18 cellular contexts compared by ENCODE assay signal in genomic region chr6:162262466-162263196, GRCh38.
DNase-seq lines count a peak whose midpoint lies in the region; FAIRE-seq and TF ChIP-seq lines count a peak whose summit lies in the region.
"Had no signal": no experiment of that assay in that cellular context is flagged by ENCODE, and none has a peak within 500 bp of the region (broad histone marks: within the 10 kb centered on the region; RNA-seq: fewer than 3 reads in every experiment).

No MANE protein-coding gene starts in this region.

- H3K79me2 ChIP-seq in mesendoderm (ENCODE audit: control insufficient read depth, insufficient read depth, low read length) = no peaks in the 10 kb centered on the region

- FAIRE-seq in kidney (lab: Jason Lieb, UNC) = no peak
- FAIRE-seq: GM12892, GM19239 had no signal

- in situ Hi-C loops in Caki2 (cut with HindIII; ENCODE audit: low pct_unique_long_range_greater_than_20kb, low sequenced_read_pairs) = no loop called here

- H3K27ac ChIP-seq in kidney (ENCODE audit: low read depth in 2 of 2, low read length in 2 of 2) (no peak overlapping the region), mesendoderm (ENCODE audit: low read depth, low read length) (no peak overlapping the region), substantia nigra (ENCODE audit: low read depth, low read length, poor library complexity, severe bottlenecking) (no peak overlapping the region)
- H3K27ac ChIP-seq: BLaER1 treated with 17β-estradiol and CSF1 and Interleukin-3, amounts not matched to agents 10 nM and 100 nM had no signal

- H3K36me3 Mint-ChIP-seq in nephron progenitor cell (ENCODE audit: low read depth) = no peaks in the 10 kb centered on the region

- H3K4me1 ChIP-seq in kidney (ENCODE audit: control insufficient read depth in 1 of 2, insufficient read depth in 1 of 2, low read depth in 1 of 2, low read length in 2 of 2) (no peaks in the 10 kb centered on the region), mesendoderm (ENCODE audit: control insufficient read depth, low read depth, low read length) (no peaks in the 10 kb centered on the region)

- no peaks in the 10 kb centered on the region for H3K9me3 Mint-ChIP-seq in nephron progenitor cell
- H3K9me3 Mint-ChIP-seq: H9 had no signal

- H3K4me2 ChIP-seq in mesendoderm (ENCODE audit: low read length) = no peak overlapping the region

- no peak overlapping the region for H3K27ac Mint-ChIP-seq in nephron progenitor cell
- H3K27ac Mint-ChIP-seq: CD4-positive, CD25-positive, alpha-beta regulatory T cell; H9 had no signal

- no peaks in the 10 kb centered on the region for H3K79me1 ChIP-seq in mesendoderm (ENCODE audit: low read length)

- no peaks in the 10 kb centered on the region for H3K27me3 ChIP-seq in mesendoderm (ENCODE audit: insufficient read depth, low read length, poor library complexity)
- H3K27me3 ChIP-seq: BLaER1 treated with 17β-estradiol and CSF1 and Interleukin-3, amounts not matched to agents 10 nM and 100 nM had no signal

- no peak overlapping the region for H2BK5ac ChIP-seq in mesendoderm (ENCODE audit: low read length)

- H3K18ac ChIP-seq in mesendoderm (ENCODE audit: low read length) = no peak overlapping the region

- H3K27me3 Mint-ChIP-seq in nephron progenitor cell (ENCODE audit: low read depth, poor library complexity) = no peaks in the 10 kb centered on the region
- H3K27me3 Mint-ChIP-seq: CD4-positive, CD25-positive, alpha-beta regulatory T cell had no signal

- H2AK5ac ChIP-seq in mesendoderm (ENCODE audit: low read length) = no peak overlapping the region

- no peak overlapping the region for H2BK15ac ChIP-seq in mesendoderm (replicated peaks; ENCODE audit: low read depth)

- H3K9me3 ChIP-seq in kidney (ENCODE audit: control insufficient read depth in 1 of 2, low read length in 2 of 2) = no peaks in the 10 kb centered on the region
- H3K9me3 ChIP-seq: BLaER1 treated with 17β-estradiol and CSF1 and Interleukin-3, amounts not matched to agents 10 nM and 100 nM had no signal

- TF ChIP-seq CTCF in kidney (IDR thresholded peaks at IDR 0.05; ENCODE audit: borderline replicate concordance, extremely low read depth, insufficient read depth) (no peak), nephron progenitor cell (IDR thresholded peaks at IDR 0.05) (no peak)

- intact Hi-C loops in kidney (cut with DNase I) = no loop called here

- no peak overlapping the region for H4K8ac ChIP-seq in mesendoderm (ENCODE audit: low read depth, low read length)

- H4K5ac ChIP-seq in mesendoderm (ENCODE audit: low read length) = no peak overlapping the region

- H3K4me3 ChIP-seq in kidney (ENCODE audit: low read length in 2 of 2) (peak overlapping the region; percentile 8 to 26), mesendoderm (ENCODE audit: low read length) (no peak overlapping the region)
- H3K4me3 ChIP-seq: BLaER1 treated with 17β-estradiol and CSF1 and Interleukin-3, amounts not matched to agents 10 nM and 100 nM had no signal

- H3K4me3 Mint-ChIP-seq in nephron progenitor cell = no peak overlapping the region
- H3K4me3 Mint-ChIP-seq: CD4-positive, CD25-positive, alpha-beta regulatory T cell; H9 had no signal

- no peaks in the 10 kb centered on the region for H3K36me3 ChIP-seq in kidney (ENCODE audit: control insufficient read depth in 1 of 2, insufficient read depth in 2 of 2, low read length in 2 of 2)
- no peaks in the 10 kb centered on the region for H3K36me3 ChIP-seq in mesendoderm (ENCODE audit: control insufficient read depth, insufficient read depth, low read length)
- H3K36me3 ChIP-seq: BLaER1 treated with 17β-estradiol and CSF1 and Interleukin-3, amounts not matched to agents 10 nM and 100 nM had no signal

- no peak overlapping the region for H3K56ac ChIP-seq in mesendoderm (ENCODE audit: low read length)

- DNase-seq in NCI-H146 (lab: John Stamatoyannopoulos, UW) (peak; percentile 15), NCI-H146 treated with DMSO at 0.1 percent for 48 hours (lab: John Stamatoyannopoulos, UW; ENCODE audit: unreplicated experiment) (no peak), Caki2 (ENCODE audit: low read depth) (peak; percentile 18), kidney (no peak), nephron progenitor cell (peak; percentile 13), NCI-H2227 treated with DMSO at 0.1 percent for 48 hours (lab: John Stamatoyannopoulos, UW) (no peak), mesendoderm (no peak), substantia nigra (lab: John Stamatoyannopoulos, UW) (no peak)
- DNase-seq: ACHN; Calu3; CD4-positive, CD25-positive, alpha-beta regulatory T cell; DND-41; GDM1; GOT3; H9 had no signal

- WGBS in mesendoderm (ENCODE audit: extremely low coverage, insufficient coverage, low lambda C conversion rate) = no CpG with 5 or more reads among the region's 15 CpGs

- H3K4ac ChIP-seq in mesendoderm (ENCODE audit: low read depth, low read length) = no peak overlapping the region

- peaks cover 23% of the 10 kb centered on the region for H3K4me1 Mint-ChIP-seq in nephron progenitor cell
- H3K4me1 Mint-ChIP-seq: CD4-positive, CD25-positive, alpha-beta regulatory T cell had no signal

- H3K9ac ChIP-seq in kidney (ENCODE audit: low read length in 2 of 2) = no peak overlapping the region
- H3K9ac ChIP-seq in mesendoderm (ENCODE audit: low read length) = no peak overlapping the region
- H3K9ac ChIP-seq: BLaER1 treated with 17β-estradiol and CSF1 and Interleukin-3, amounts not matched to agents 10 nM and 100 nM had no signal

- no peak overlapping the region for H2BK120ac ChIP-seq in mesendoderm (ENCODE audit: low read depth, low read length)

- H3K23ac ChIP-seq in mesendoderm (ENCODE audit: low read length) = no peak overlapping the region

Comparison
In these comparisons a context has a peak if more than half of its experiments do, and no peak if none do; other contexts are left out.
1. DNase-seq: peak in NCI-H146 (single experiment), Caki2 (single experiment) and nephron progenitor cell (single experiment); none in NCI-H146 treated with DMSO at 0.1 percent for 48 hours (single experiment), kidney (single experiment), NCI-H2227 treated with DMSO at 0.1 percent for 48 hours (single experiment), mesendoderm (single experiment) and substantia nigra (0 of 49).